ENCODE assay signal across 8 cellular contexts in genomic region chr6:109455161-109455501, GRCh38. TPM values are rescaled to one million over a fixed set of nuclear protein-coding genes. Genes with fewer than 3 reads are reported as not detected.
DNase-seq lines count a peak whose midpoint lies in the region; ATAC-seq, FAIRE-seq and TF ChIP-seq lines count a peak whose summit lies in the region.

No MANE protein-coding gene starts in this region.

- H3K36me3 Mint-ChIP-seq in chondrocyte (ENCODE audit: low read depth): peaks cover 10% of the 10 kb centered on the region

- no peak overlapping the region for H4K8ac ChIP-seq in mesendoderm (ENCODE audit: low read depth, low read length)

- peak overlapping the region; percentile 84 for H3K9ac ChIP-seq in mesendoderm (ENCODE audit: low read length)

- DNase-seq in stimulated activated CD4-positive, alpha-beta T cell treated with anti-CD3 and anti-CD28 coated beads, Interleukin-15, amount 100 ng/mL, for 24 hours: peak; percentile 60
- DNase-seq in stimulated activated CD4-positive, alpha-beta T cell treated with anti-CD3 and anti-CD28 coated beads, Interleukin-12 subunit alpha, Interleukin-12 subunit beta, amount 100 ng/mL, for 4 hours: no peak
- no peak for DNase-seq in RWPE1 (ENCODE audit: low spot score)
- no peak for DNase-seq in chondrocyte (ENCODE audit: low spot score)
- DNase-seq in mesendoderm: peak; percentile 67
- DNase-seq in urothelium cell line (ENCODE audit: low spot score): peak; percentile 20
- no peak for DNase-seq in G401 (ENCODE audit: low spot score)

- no peaks in the 10 kb centered on the region for H3K27me3 Mint-ChIP-seq in chondrocyte (ENCODE audit: low read depth)

- H3K79me2 ChIP-seq in mesendoderm (ENCODE audit: control insufficient read depth, insufficient read depth, low read length): no peaks in the 10 kb centered on the region

- H2BK120ac ChIP-seq in mesendoderm (ENCODE audit: low read depth, low read length): no peak overlapping the region

- H3K27ac Mint-ChIP-seq in chondrocyte (ENCODE audit: unreplicated experiment): peak overlapping the region; percentile 91

- POLR2A ChIA-PET in RWPE1 (lab: Yijun Ruan, JAX; ENCODE audit: low non-redundant PET): no interaction called here

- H3K18ac ChIP-seq in mesendoderm (ENCODE audit: low read length): peak overlapping the region; percentile 18

- peaks cover 33% of the 10 kb centered on the region for H3K4me1 Mint-ChIP-seq in chondrocyte (ENCODE audit: low read depth)

- TF ChIP-seq CTCF in RWPE1 (conservative IDR thresholded peaks at IDR 0.05; ENCODE audit: low read depth) (no peak), chondrocyte (IDR thresholded peaks at IDR 0.05) (no peak)

- no CpG with 5 or more reads among the region's 20 CpGs for WGBS in mesendoderm (ENCODE audit: extremely low coverage, insufficient coverage, low lambda C conversion rate)

- peak overlapping the region; percentile 97 for H3K23ac ChIP-seq in mesendoderm (ENCODE audit: low read length)

- H4K5ac ChIP-seq in mesendoderm (ENCODE audit: low read length): no peak overlapping the region

- H2BK5ac ChIP-seq in mesendoderm (ENCODE audit: low read length): peak overlapping the region; percentile 56

- peaks cover 2% of the 10 kb centered on the region for H3K4me1 ChIP-seq in mesendoderm (ENCODE audit: control insufficient read depth, low read depth, low read length)

- peak; percentile 14 for ATAC-seq in HG02973 (IDR thresholded peaks at IDR 0.05; ENCODE audit: unreplicated experiment)

- no peaks in the 10 kb centered on the region for H3K9me3 Mint-ChIP-seq in chondrocyte (ENCODE audit: low read depth)

- H2BK15ac ChIP-seq in mesendoderm (replicated peaks; ENCODE audit: low read depth): no peak overlapping the region

- peak overlapping the region; percentile 49 for H3K4ac ChIP-seq in mesendoderm (ENCODE audit: low read depth, low read length)

- no peaks in the 10 kb centered on the region for H3K79me1 ChIP-seq in mesendoderm (ENCODE audit: low read length)

- in situ Hi-C loops in G401 (cut with HindIII; ENCODE audit: low sequenced_read_pairs): no loop called here

- peaks cover 4% of the 10 kb centered on the region for H3K36me3 ChIP-seq in mesendoderm (ENCODE audit: control insufficient read depth, insufficient read depth, low read length)

- H2AK5ac ChIP-seq in mesendoderm (ENCODE audit: low read length): no peak overlapping the region

- peak overlapping the region; percentile 80 for H3K4me3 ChIP-seq in mesendoderm (ENCODE audit: low read length)

- FAIRE-seq in urothelium cell line (lab: Jason Lieb, UNC): no peak

- no peaks in the 10 kb centered on the region for H3K27me3 ChIP-seq in mesendoderm (ENCODE audit: insufficient read depth, low read length, poor library complexity)

- CTCF ChIA-PET in RWPE1 (lab: Yijun Ruan, JAX): interaction anchor here (0.7 to 1.2 kb wide), 3 partner anchors 10 to 650 kb away, joined by 3 to 5 read pairs (median 3); no protein-coding TSS in a partner anchor

- H3K27ac ChIP-seq in RWPE1 (peak overlapping the region; percentile 87), mesendoderm (ENCODE audit: low read depth, low read length) (peak overlapping the region; percentile 13)

- peak overlapping the region; percentile 45 for H3K4me2 ChIP-seq in mesendoderm (ENCODE audit: low read length)

- peak overlapping the region; percentile 98 for H3K4me3 Mint-ChIP-seq in chondrocyte (ENCODE audit: unreplicated experiment)

- peak overlapping the region; percentile 95 for H3K56ac ChIP-seq in mesendoderm (ENCODE audit: low read length)

RNA-seq across cellular contexts. Expression of gene MICAL1, which starts 0.4 kb away (rescaled TPM):
- total RNA-seq in chondrocyte: 49.5 to 102 TPM (median 96.9 TPM) in 3 replicates
- 17.0 TPM for polyA plus RNA-seq in mesendoderm (2013, experiment 1 of 2)
- polyA plus RNA-seq in mesendoderm (2013, experiment 2 of 2): 18.8 TPM
- 20.4 and 21.3 TPM in 2 replicates for total RNA-seq in G401 (2014; rRNA removed; shearing (Covaris generic))

RNA-seq across cellular contexts. Expression of gene SMPD2, which starts 14.6 kb away (rescaled TPM):
- 5.3 to 7.4 TPM (median 5.6 TPM) in 3 replicates for total RNA-seq in chondrocyte
- polyA plus RNA-seq in mesendoderm (2013, experiment 1 of 2): 5.7 TPM
- polyA plus RNA-seq in mesendoderm (2013, experiment 2 of 2): 5.5 TPM
- 16.1 and 21.8 TPM in 2 replicates for total RNA-seq in G401 (2014; rRNA removed; shearing (Covaris generic))

RNA-seq across cellular contexts. Expression of gene PPIL6, which starts 14.7 kb away (rescaled TPM):
- total RNA-seq in chondrocyte: 2.2 to 2.7 TPM (median 2.5 TPM) in 3 replicates
- polyA plus RNA-seq in mesendoderm (2013, experiment 1 of 2): 0.29 TPM
- polyA plus RNA-seq in mesendoderm (2013, experiment 2 of 2): 0.29 TPM
- 2.8 and 4.2 TPM in 2 replicates for total RNA-seq in G401 (2014; rRNA removed; shearing (Covaris generic))

RNA-seq across cellular contexts. Expression of gene ZBTB24, which starts 27.9 kb away (rescaled TPM):
- total RNA-seq in chondrocyte: 6.6 to 8.1 TPM (median 7.1 TPM) in 3 replicates
- 12.4 TPM for polyA plus RNA-seq in mesendoderm (2013, experiment 1 of 2)
- 12.1 TPM for polyA plus RNA-seq in mesendoderm (2013, experiment 2 of 2)
- 6.6 and 12.7 TPM in 2 replicates for total RNA-seq in G401 (2014; rRNA removed; shearing (Covaris generic))

Comparison
In these comparisons a context has a peak if more than half of its experiments do, and no peak if none do; other contexts are left out.
1. DNase-seq: peak in stimulated activated CD4-positive, alpha-beta T cell treated with anti-CD3 and anti-CD28 coated beads, Interleukin-15, amount 100 ng/mL, for 24 hours (single experiment), mesendoderm (single experiment) and urothelium cell line (single experiment); none in stimulated activated CD4-positive, alpha-beta T cell treated with anti-CD3 and anti-CD28 coated beads, Interleukin-12 subunit alpha, Interleukin-12 subunit beta, amount 100 ng/mL, for 4 hours (single experiment), RWPE1 (single experiment), chondrocyte (single experiment) and G401 (single experiment).